Comparison of ENCODE assay signal across 13 cellular contexts in genomic region chr10:13924020-13924725, GRCh38.
DNase-seq lines count a peak whose midpoint lies in the region; ATAC-seq and TF ChIP-seq lines count a peak whose summit lies in the region.
"Had no signal": no experiment of that assay in that cellular context is flagged by ENCODE, and none has a peak within 500 bp of the region (broad histone marks: within the 10 kb centered on the region; RNA-seq: fewer than 3 reads in every experiment).

No MANE protein-coding gene starts in this region.

- no peaks in the 10 kb centered on the region for H3K79me1 ChIP-seq in H9 (ENCODE audit: insufficient read depth, low read depth, low read length, poor library complexity, severe bottlenecking)

- H3K79me2 ChIP-seq in ACC112 (ENCODE audit: control insufficient read depth, insufficient read depth, low read length, unreplicated experiment) (no peaks in the 10 kb centered on the region), H9 (ENCODE audit: insufficient read depth, low read length) (no peaks in the 10 kb centered on the region)
- H3K79me2 ChIP-seq: parathyroid adenoma had no signal

- H2BK120ac ChIP-seq in H9 (ENCODE audit: low read depth, low read length, poor library complexity, severe bottlenecking): no peak overlapping the region

- H3K23me2 ChIP-seq in H9 (ENCODE audit: insufficient read length, low read depth, low read length, poor library complexity, severe bottlenecking): no peaks in the 10 kb centered on the region

- no peaks in the 10 kb centered on the region for H3K9me3 Mint-ChIP-seq in H9
- H3K9me3 Mint-ChIP-seq: activated T-cell treated with anti-CD3 and anti-CD28 coated beads, Interleukin-2, amount 50 U/mL, for 24 hours had no signal

- H4K8ac ChIP-seq in H9 (replicated peaks; ENCODE audit: insufficient read length, low read depth, low read length): no peak overlapping the region

- intact Hi-C loops in left lung (cut with DNase I): no loop called here

- no CpG with 5 or more reads among the region's 6 CpGs for WGBS in H9 (ENCODE audit: extremely low coverage, insufficient read length, low lambda C conversion rate)

- H2AK5ac ChIP-seq in H9 (ENCODE audit: insufficient read length, low read length): no peak overlapping the region

- no peak overlapping the region for H4K91ac ChIP-seq in H9 (ENCODE audit: insufficient read length, low read depth, low read length)

- H3K23ac ChIP-seq in H9 (ENCODE audit: insufficient read length, low read depth, low read length): no peak overlapping the region

- no peak overlapping the region for H3K27ac Mint-ChIP-seq in H9
- H3K27ac Mint-ChIP-seq: activated T-cell treated with anti-CD3 and anti-CD28 coated beads, Interleukin-2, amount 50 U/mL, for 24 hours had no signal

- H3K27ac ChIP-seq in ACC112 (ENCODE audit: low read depth, low read length) (peak overlapping the region; percentile 94), left lung (peak overlapping the region in 1 of 2 donors; percentile 23), H9 (ENCODE audit: insufficient read length, low read depth, low read length) (no peak overlapping the region)
- H3K27ac ChIP-seq: colonic mucosa, KMS-11, parathyroid adenoma had no signal

- no peak overlapping the region for H3K18ac ChIP-seq in H9 (ENCODE audit: insufficient read length, low read depth, low read length)

- H3K4me3 ChIP-seq in ACC112 (ENCODE audit: low read depth, low read length) (0 out of 2 replicates have a peak overlapping the region, but pooled peaks have one; percentile 15), choroid plexus epithelial cell (ENCODE audit: low read depth, low read length) (no peak overlapping the region), left lung (no peak overlapping the region)
- H3K4me3 ChIP-seq: colonic mucosa had no signal

- no peak overlapping the region for H2BK12ac ChIP-seq in H9 (ENCODE audit: insufficient read length, low read depth, low read length)

- H3K4me1 ChIP-seq in ACC112 (ENCODE audit: control insufficient read depth, insufficient read depth, low read length, unreplicated experiment) (peaks cover 40% of the 10 kb centered on the region), left lung (no peaks in the 10 kb centered on the region), H9 (ENCODE audit: insufficient read depth, low read length) (no peaks in the 10 kb centered on the region)
- H3K4me1 ChIP-seq: colonic mucosa, parathyroid adenoma had no signal

- no peaks in the 10 kb centered on the region for H3K27me3 ChIP-seq in ACC112 (ENCODE audit: insufficient read depth, low read length)
- H3K27me3 ChIP-seq in left lung: no peaks in the 10 kb centered on the region
- H3K27me3 ChIP-seq in H9 (ENCODE audit: insufficient read depth, low read length): no peaks in the 10 kb centered on the region
- H3K27me3 ChIP-seq: colonic mucosa had no signal

- H3K9me3 ChIP-seq in left lung: no peaks in the 10 kb centered on the region
- H3K9me3 ChIP-seq in H9 (ENCODE audit: control insufficient read depth, low read depth, low read length): no peaks in the 10 kb centered on the region
- H3K9me3 ChIP-seq: colonic mucosa had no signal

- peak; percentile 77 for DNase-seq in HS-5 (ENCODE audit: low read depth)
- peak; percentile 88 for DNase-seq in choroid plexus epithelial cell (ENCODE audit: low read depth)
- no peak for DNase-seq in left lung
- no peak for DNase-seq in H9
- no peak for DNase-seq in SHP77 (lab: John Stamatoyannopoulos, UW)
- no peak for DNase-seq in stimulated activated CD4-positive, alpha-beta T cell treated with anti-CD3 and anti-CD28 coated beads, Interleukin-4, amount 100 ng/mL, for 1 hour
- no peak for DNase-seq in mucosa of gallbladder (ENCODE audit: low spot score)
- DNase-seq: activated T-cell treated with anti-CD3 and anti-CD28 coated beads, Interleukin-2, amount 50 U/mL, for 24 hours; colonic mucosa; NCI-H82 had no signal

- peak overlapping the region; percentile 46 for H2AFZ ChIP-seq in ACC112 (ENCODE audit: low read length, unreplicated experiment)
- H2AFZ ChIP-seq in H9 (ENCODE audit: low read length): no peak overlapping the region
- H2AFZ ChIP-seq: parathyroid adenoma had no signal

- H3K36me3 ChIP-seq in ACC112 (ENCODE audit: insufficient read depth, low read length) (0 out of 2 replicates have a peak, but pooled peaks cover 7% of the 10 kb centered on the region), left lung (no peaks in the 10 kb centered on the region)
- H3K36me3 ChIP-seq: colonic mucosa had no signal

- no peak overlapping the region for H2BK20ac ChIP-seq in H9 (ENCODE audit: low read depth, low read length, poor library complexity, severe bottlenecking)

- H3K4me1 Mint-ChIP-seq in H9: peaks cover 18 to 27% of the 10 kb centered on the region in 2 experiments

- ATAC-seq in left lung: peak; percentile 65

- H3K9ac ChIP-seq in H9 (ENCODE audit: extremely low read depth, insufficient read length, low read length): no peak overlapping the region
- H3K9ac ChIP-seq: KMS-11, parathyroid adenoma had no signal

- no peak overlapping the region for H2BK5ac ChIP-seq in H9 (ENCODE audit: insufficient read length, low read length)

- no peak overlapping the region for H3T11ph ChIP-seq in H9 (ENCODE audit: low read length)

- H3K36me3 Mint-ChIP-seq in H9 (ENCODE audit: insufficient read depth in 1 of 3, low read depth in 3 of 3): no peaks in the 10 kb centered on the region; a peak in 1 of 7 replicates

- no peak overlapping the region for H3K4me3 Mint-ChIP-seq in H9
- H3K4me3 Mint-ChIP-seq: activated T-cell treated with anti-CD3 and anti-CD28 coated beads, Interleukin-2, amount 50 U/mL, for 24 hours had no signal

- no peak overlapping the region for H2BK15ac ChIP-seq in H9 (ENCODE audit: low read depth, low read length)

- H4K20me1 ChIP-seq in H9 (ENCODE audit: control insufficient read depth, insufficient read depth, insufficient read length): no peaks in the 10 kb centered on the region

- no peak overlapping the region for H3K4me2 ChIP-seq in H9 (ENCODE audit: insufficient read depth, insufficient read length, low read length)
- H3K4me2 ChIP-seq: KMS-11 had no signal

- no peak overlapping the region for H3K56ac ChIP-seq in H9 (ENCODE audit: insufficient read length, low read depth, low read length)

- TF ChIP-seq CTCF in choroid plexus epithelial cell (conservative IDR thresholded peaks at IDR 0.05; ENCODE audit: low read depth, low read length) (no peak), left lung (IDR thresholded peaks at IDR 0.05) (no peak), H9 (conservative IDR thresholded peaks at IDR 0.05) (no peak)

- H3K14ac ChIP-seq in H9 (ENCODE audit: insufficient read depth, low read length): no peak overlapping the region

- no peak overlapping the region for H3K4ac ChIP-seq in H9 (ENCODE audit: low read depth, low read length)

- H4K5ac ChIP-seq in H9 (ENCODE audit: insufficient read length, low read depth, low read length): no peak overlapping the region

- H3K27me3 Mint-ChIP-seq in H9 (ENCODE audit: low read depth): no peaks in the 10 kb centered on the region

Comparison
In these comparisons a context has a peak if more than half of its experiments do, and no peak if none do; other contexts are left out.
1. DNase-seq: peak in HS-5 (single experiment) and choroid plexus epithelial cell (single experiment); none in left lung (0 of 2), H9 (single experiment), SHP77 (0 of 2), stimulated activated CD4-positive, alpha-beta T cell treated with anti-CD3 and anti-CD28 coated beads, Interleukin-4, amount 100 ng/mL, for 1 hour (single experiment) and mucosa of gallbladder (single experiment).